8 cellular contexts compared by ENCODE assay signal in the genomic region with DNA sequence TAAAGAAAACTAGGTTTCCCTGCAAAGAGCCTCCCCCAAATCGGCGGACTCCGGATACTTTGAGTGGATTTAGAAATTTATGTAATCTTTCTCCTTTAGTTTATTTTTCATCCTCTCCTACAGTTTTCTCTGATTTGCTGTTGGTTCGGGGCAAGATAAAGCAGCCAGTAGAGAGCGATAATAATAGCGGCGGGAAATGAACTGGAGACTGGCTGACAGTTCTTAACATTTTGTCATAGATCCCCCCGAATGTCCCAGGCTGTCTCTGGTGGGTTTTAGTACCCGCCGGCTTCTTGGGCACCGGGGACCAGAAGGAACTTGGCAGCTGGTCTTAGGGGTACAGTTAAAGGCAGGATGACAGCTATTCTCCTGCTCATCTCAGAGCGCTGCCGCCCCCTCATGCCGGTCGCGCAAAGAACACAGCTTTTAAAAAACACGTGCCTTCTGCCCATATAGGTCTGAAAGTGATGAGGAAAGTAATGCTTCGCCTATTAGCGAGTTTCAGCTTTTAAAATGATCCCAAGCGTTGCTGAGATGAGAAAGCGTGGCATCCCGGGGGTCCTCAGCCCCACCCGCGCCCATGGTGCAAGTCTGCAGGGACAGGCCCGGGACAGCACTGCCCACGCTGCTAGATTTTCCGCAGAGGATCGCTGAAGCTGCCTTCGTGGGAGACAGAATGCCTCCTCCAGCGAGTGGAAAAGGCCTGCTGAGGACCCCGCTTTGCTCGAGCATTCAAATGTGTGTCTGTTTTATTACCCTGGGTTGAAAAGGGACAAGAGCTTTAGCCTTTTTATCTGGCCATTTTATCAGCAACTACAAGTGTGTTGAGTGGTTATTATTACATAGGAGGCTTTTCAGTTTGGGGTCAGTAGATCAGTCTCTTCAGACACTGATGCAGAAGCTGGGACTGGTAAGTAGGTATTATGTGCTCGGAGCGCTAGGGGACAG. TPM values are rescaled to one million over a fixed set of nuclear protein-coding genes. Genes with fewer than 3 reads are reported as not detected.
DNase-seq lines count a peak whose midpoint lies in the region; ATAC-seq lines count a peak whose summit lies in the region.

No MANE protein-coding gene starts in this region.

- H3K36me3 ChIP-seq in HUES64 (ENCODE audit: insufficient read depth, low read length) (no peaks in the 10 kb centered on the region), mesodermal cell (ENCODE audit: control insufficient read depth, insufficient read depth, low read length) (no peaks in the 10 kb centered on the region)

- CTCF ChIA-PET in T-cell (lab: Charles Lee): interaction anchor here in 1 of 2 donors (0.6 kb wide), 1 partner anchor 131 kb away, joined by 3 read pairs; no protein-coding TSS in a partner anchor

- H3K27ac ChIP-seq in HUES64 (ENCODE audit: low read depth, low read length) (no peak overlapping the region), mesodermal cell (ENCODE audit: low read depth, low read length, severe bottlenecking) (no peak overlapping the region), substantia nigra (ENCODE audit: low read depth, low read length, poor library complexity, severe bottlenecking) (no peak overlapping the region)

- peaks cover 41 to 57% (median 50%) of the 10 kb centered on the region in 3 donors for H3K4me1 Mint-ChIP-seq in T-cell

- POLR2A ChIA-PET in T-cell (lab: Charles Lee): no interaction called here

- peak overlapping the region in 2 of 3 donors; percentile 28 to 76 for H3K4me3 Mint-ChIP-seq in T-cell

- H3K4me1 ChIP-seq in HUES64 (ENCODE audit: insufficient read depth, low read length) (peaks cover 33% of the 10 kb centered on the region), mesodermal cell (ENCODE audit: control insufficient read depth, insufficient read depth, low read length, poor library complexity, severe bottlenecking) (peaks cover 15% of the 10 kb centered on the region)

- DNase-seq in D341Med (ENCODE audit: low spot score) (peak; percentile 78), T-cell (no peak), C1 segment of cervical spinal cord (lab: John Stamatoyannopoulos, UW) (no peak), substantia nigra (lab: John Stamatoyannopoulos, UW) (no peak), islet precursor cell (no peak), RPMI8226 (no peak)

- peaks cover 69 to 89% of the 10 kb centered on the region in 2 donors for H3K27me3 Mint-ChIP-seq in T-cell

- no peak for ATAC-seq in T-cell (replicated peaks in 1 of 4)

- no peak overlapping the region for H3K27ac Mint-ChIP-seq in T-cell

- H3K9me3 ChIP-seq in HUES64 (ENCODE audit: insufficient read depth, low read depth, low read length) (no peaks in the 10 kb centered on the region), mesodermal cell (ENCODE audit: control insufficient read depth, low read length) (no peaks in the 10 kb centered on the region)

- H3K9ac ChIP-seq in HUES64 (ENCODE audit: low read depth, low read length): no peak overlapping the region

- H3K4me3 ChIP-seq in HUES64 (ENCODE audit: low read length): peak overlapping the region; percentile 49
- peak overlapping the region; percentile 33 for H3K4me3 ChIP-seq in mesodermal cell (ENCODE audit: extremely low read depth, insufficient read depth, low read length, poor library complexity, severe bottlenecking)

- WGBS in HUES64: 3% methylated on average over 31 of the region's 34 CpGs
- WGBS in mesodermal cell (ENCODE audit: insufficient coverage in 2 of 2), 2 experiments: 2 to 3% methylated on average over 26 to 29 of the region's 34 CpGs

- H3K36me3 Mint-ChIP-seq in T-cell: no peaks in the 10 kb centered on the region

- no peaks in the 10 kb centered on the region for H3K9me3 Mint-ChIP-seq in T-cell

- peaks cover 93% of the 10 kb centered on the region for H3K27me3 ChIP-seq in HUES64 (ENCODE audit: insufficient read depth, low read length)

RNA-seq across cellular contexts. Expression of a gene that starts 3.8 kb away (rescaled TPM):
- 1.00 TPM for polyA plus RNA-seq in HUES64 (2013, experiment 1 of 2)
- polyA plus RNA-seq in HUES64 (2013, experiment 2 of 2): 1.6 TPM
- total RNA-seq in T-cell: under 1 TPM in 3 of 5 donors, not detected in 2; 0.03 to 0.23 (median 0.09) TPM
- 0.52 TPM for polyA plus RNA-seq in mesodermal cell (2013, experiment 1 of 2)
- polyA plus RNA-seq in mesodermal cell (2013, experiment 2 of 2): 0.20 TPM
